In the genomic region with DNA sequence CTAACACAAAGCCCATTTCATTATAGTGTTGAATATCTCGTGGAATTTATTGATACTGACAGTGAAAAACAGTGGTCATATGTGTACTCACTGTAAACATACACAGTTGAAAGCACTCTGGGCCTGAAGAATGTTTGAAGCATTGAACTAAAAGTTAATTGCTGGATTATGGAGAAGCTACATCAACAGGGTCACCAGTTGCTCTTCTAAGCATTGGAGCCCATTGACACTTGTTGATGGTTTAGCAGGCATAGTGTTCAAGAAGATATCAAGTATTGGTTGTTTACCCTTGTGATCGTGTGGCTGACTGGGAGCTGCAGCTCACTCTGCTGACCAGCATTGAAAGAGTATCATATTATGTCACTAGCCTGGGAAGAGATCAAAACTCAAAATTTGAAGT, we compare ENCODE assay signal across 34 cellular contexts. TPM values are rescaled to one million over a fixed set of nuclear protein-coding genes. Genes with fewer than 3 reads are reported as not detected.
DNase-seq lines count a peak whose midpoint lies in the region; ATAC-seq, FAIRE-seq and TF ChIP-seq lines count a peak whose summit lies in the region.
"Had no signal": no experiment of that assay in that cellular context is flagged by ENCODE, and none has a peak within 500 bp of the region (broad histone marks: within the 10 kb centered on the region; RNA-seq: fewer than 3 reads in every experiment).

No MANE protein-coding gene starts in this region.

- H3K9ac ChIP-seq in GM12878 (ENCODE audit: control insufficient read depth, insufficient read depth, low read length) (no peak overlapping the region), K562 (ENCODE audit: insufficient read depth in 1 of 2, low read depth in 2 of 2, low read length in 2 of 2) (no peak overlapping the region)
- H3K9ac ChIP-seq: BLaER1; BLaER1 treated with 17β-estradiol and CSF1 and Interleukin-3, amounts not matched to agents 10 nM and 100 nM had no signal

- POLR2A ChIA-PET in HEK293 (lab: Yijun Ruan, JAX) (interaction anchor here (0.6 kb wide), 1 partner anchor 34 kb away, joined by 4 read pairs; no protein-coding TSS in a partner anchor), GM12878 (lab: Charles Lee) (interaction anchor here (1.4 kb wide), 1 partner anchor 10 kb away, joined by 5 read pairs; a partner anchor contains a TSS), K562 (lab: Yijun Ruan, JAX) (interaction anchor here (0.6 to 1.8 kb wide), 4 partner anchors 9 to 1120 kb away, joined by 3 to 5 read pairs (median 3); no protein-coding TSS in a partner anchor)

- H3K79me2 ChIP-seq in GM12878 (ENCODE audit: control insufficient read depth, insufficient read depth, low read length) (peaks cover 2% of the 10 kb centered on the region), K562 (ENCODE audit: control insufficient read depth, insufficient read depth, low read length) (peaks cover 89% of the 10 kb centered on the region)

- no peak overlapping the region for H3K4me3 ChIP-seq in HEK293 (ENCODE audit: low read depth, low read length)
- H3K4me3 ChIP-seq in GM12878: no peak overlapping the region
- H3K4me3 ChIP-seq in K562: no peak overlapping the region
- H3K4me3 ChIP-seq in adrenal gland: no peak overlapping the region
- H3K4me3 ChIP-seq: A549; BLaER1; BLaER1 treated with 17β-estradiol and CSF1 and Interleukin-3, amounts not matched to agents 10 nM and 100 nM had no signal

- H3K4me2 ChIP-seq in GM12878 (ENCODE audit: control insufficient read depth, insufficient read depth) (no peak overlapping the region), K562 (ENCODE audit: insufficient read depth, low read length) (no peak overlapping the region)
- H3K4me2 ChIP-seq: A549; BLaER1; BLaER1 treated with 17β-estradiol and CSF1 and Interleukin-3, amounts not matched to agents 10 nM and 100 nM had no signal

- no peaks in the 10 kb centered on the region for H3K9me1 ChIP-seq in K562 (ENCODE audit: control insufficient read depth, insufficient read depth, low read length)

- SMC1A ChIA-PET in GM12878 (lab: Charles Lee; ENCODE audit: uncharacterized antibody, unreplicated experiment): interaction anchor here (0.6 kb wide), 1 partner anchor 101 kb away, joined by 3 read pairs; no protein-coding TSS in a partner anchor

- intact Hi-C loops in GM12878 (cut with micrococcal nuclease; ENCODE audit: unreplicated experiment) (no loop called here), K562 (cut with micrococcal nuclease) (no loop called here), adrenal gland (cut with DNase I) (no loop called here)

- WGBS in GM12878 (ENCODE audit: insufficient coverage, insufficient replicate concordance, low lambda C conversion rate, missing lambda C conversion rate): 96% methylated on average over 2 of the region's 2 CpGs
- WGBS in K562 (ENCODE audit: insufficient coverage, low coverage, missing lambda C conversion rate): 73% methylated on average over 2 of the region's 2 CpGs
- 62 to 88% (median 83%) methylated on average over 1 to 2 of the region's 2 CpGs for WGBS in adrenal gland, 4 donors

- BruUV-seq in GM12878 (replicated peaks; lab: Mats Ljungman, UMichigan) (no TSS peak), K562 (replicated peaks; lab: Mats Ljungman, UMichigan) (no TSS peak)

- TF ChIP-seq POLR2A in GM12878 (IDR thresholded peaks at IDR 0.05; ENCODE audit: low read depth, low read length) (no peak), K562 (conservative IDR thresholded peaks at IDR 0.05) (no peak), adrenal gland (IDR thresholded peaks at IDR 0.05) (no peak)

- no peak for FAIRE-seq in GM12878 (lab: Jason Lieb, UNC)
- FAIRE-seq in K562 (lab: Jason Lieb, UNC): no peak
- FAIRE-seq: A204.1, A549, D721Med had no signal

- peak; percentile 16 for ATAC-seq in GM12878
- peak; percentile 44 for ATAC-seq in K562
- ATAC-seq in HG03442 (IDR thresholded peaks at IDR 0.05; ENCODE audit: unreplicated experiment): no peak
- ATAC-seq: A549; CD8-positive, alpha-beta T cell had no signal

- CTCF ChIA-PET in HEK293 (lab: Yijun Ruan, JAX) (no interaction called here), GM12878 (lab: Yijun Ruan, JAX) (no interaction called here), K562 (lab: Yijun Ruan, JAX; ENCODE audit: low intra/inter-chr PET ratio) (no interaction called here)

- TF ChIP-seq EP300 in GM12878 (IDR thresholded peaks at IDR 0.05; ENCODE audit: borderline replicate concordance in 1 of 2, control insufficient read depth in 1 of 2, low read depth in 2 of 2, low read length in 2 of 2) (no peak), K562 (IDR thresholded peaks at IDR 0.05; ENCODE audit: low read length) (no peak)

- in situ Hi-C loops in GM12878 (cut with MboI): no loop called here
- in situ Hi-C loops in K562 (cut with MboI): no loop called here

- TF ChIP-seq RAD21 in GM12878 (IDR thresholded peaks at IDR 0.05; ENCODE audit: insufficient read depth, low read depth, low read length) (no peak), K562 (CRISPR knock-in tag; conservative IDR thresholded peaks at IDR 0.05 in 1 of 2, IDR thresholded peaks at IDR 0.05 in 1 of 2) (no peak)

- H4K20me1 ChIP-seq in GM12878 (ENCODE audit: control insufficient read depth, insufficient read depth) (no peaks in the 10 kb centered on the region), K562 (replicated peaks; ENCODE audit: control insufficient read depth, insufficient read depth, low read length) (0 out of 2 replicates have a peak, but pooled peaks cover 4% of the 10 kb centered on the region)
- H4K20me1 ChIP-seq: BLaER1; BLaER1 treated with 17β-estradiol and CSF1 and Interleukin-3, amounts not matched to agents 10 nM and 100 nM had no signal

- H3K27ac ChIP-seq in HEK293 (ENCODE audit: extremely low read depth, low read depth, low read length): no peak overlapping the region
- H3K27ac ChIP-seq in GM12878 (ENCODE audit: control insufficient read depth, insufficient read depth): no peak overlapping the region
- H3K27ac ChIP-seq in K562 (ENCODE audit: extremely low read depth, low read depth, low read length): no peak overlapping the region
- H3K27ac ChIP-seq in adrenal gland: no peak overlapping the region
- H3K27ac ChIP-seq: 22Rv1; A549; BLaER1; BLaER1 treated with 17β-estradiol and CSF1 and Interleukin-3, amounts not matched to agents 10 nM and 100 nM; C4-2B had no signal

- RAD21 ChIA-PET in GM12878 (lab: Charles Lee; ENCODE audit: unreplicated experiment): interaction anchor here (1.2 kb wide), 1 partner anchor 10 kb away, joined by 4 read pairs; a partner anchor contains a TSS

- no peaks in the 10 kb centered on the region for H3K9me3 ChIP-seq in HEK293 (ENCODE audit: control insufficient read depth, insufficient read depth, low read depth, low read length)
- H3K9me3 ChIP-seq in GM12878 (replicated peaks; ENCODE audit: control insufficient read depth, insufficient read depth, low read length): no peaks in the 10 kb centered on the region
- H3K9me3 ChIP-seq in K562 (replicated peaks; ENCODE audit: control insufficient read depth, insufficient read depth, low read depth, low read length): no peaks in the 10 kb centered on the region
- no peaks in the 10 kb centered on the region for H3K9me3 ChIP-seq in adrenal gland (replicated peaks in 1 of 3)
- H3K9me3 ChIP-seq: A549; BE2C; BLaER1; BLaER1 treated with 17β-estradiol and CSF1 and Interleukin-3, amounts not matched to agents 10 nM and 100 nM; Caco-2 had no signal

- DNase-seq in GM12878 (ENCODE audit: low read depth, low spot score) (no peak), K562 (ENCODE audit: extremely low read depth in 1 of 4, low spot score in 3 of 4) (no peak), NOMO-1 treated with dmso at 0.1 percent for 144 hours (lab: John Stamatoyannopoulos, UW; ENCODE audit: unreplicated experiment) (no peak), adrenal gland (no peak)
- DNase-seq: 8988T; ACHN; AML-193; BE2C; C1 segment of cervical spinal cord; Caco-2; Calu3; CD4-positive, alpha-beta memory T cell; CD4-positive, alpha-beta T cell; CD4-positive, CD25-positive, alpha-beta regulatory T cell; CD8-positive, alpha-beta memory T cell; CD8-positive, alpha-beta T cell; COR-L47; DMS 273 treated with DMSO at 0.1 percent for 48 hours; DMS153; DMS53; DMS79; DMS79 treated with DMSO at 0.1 percent for 48 hours; DND-41; EL had no signal

- H2AFZ ChIP-seq in GM12878 (ENCODE audit: control insufficient read depth, low read depth, low read length): no peak overlapping the region
- H2AFZ ChIP-seq in K562 (ENCODE audit: low read depth, low read length): no peak overlapping the region

- no peak for TF ChIP-seq CTCF in HEK293 (tag by site-specific recombination; IDR thresholded peaks at IDR 0.05)
- no peak for TF ChIP-seq CTCF in GM12878 (IDR thresholded peaks at IDR 0.05 in 2 of 3, conservative IDR thresholded peaks at IDR 0.05 in 1 of 3; ENCODE audit: control insufficient read depth in 2 of 3, extremely low read depth in 1 of 3, insufficient read depth in 1 of 3, low read depth in 3 of 3, low read length in 3 of 3)
- TF ChIP-seq CTCF in K562 (IDR thresholded peaks at IDR 0.05 in 2 of 3, conservative IDR thresholded peaks at IDR 0.05 in 1 of 3; ENCODE audit: insufficient read depth in 2 of 3, low read depth in 1 of 3, low read length in 3 of 3): no peak
- TF ChIP-seq CTCF in adrenal gland (IDR thresholded peaks at IDR 0.05): no peak

- H3K27me3 ChIP-seq in GM12878 (replicated peaks in 1 of 2; ENCODE audit: control insufficient read depth in 2 of 2, insufficient read depth in 2 of 2, low read length in 1 of 2) (no peaks in the 10 kb centered on the region), K562 (ENCODE audit: control insufficient read depth in 2 of 2, insufficient read depth in 2 of 2, low read length in 2 of 2) (no peaks in the 10 kb centered on the region), adrenal gland (no peaks in the 10 kb centered on the region)
- H3K27me3 ChIP-seq: BE2C; BLaER1; BLaER1 treated with 17β-estradiol and CSF1 and Interleukin-3, amounts not matched to agents 10 nM and 100 nM had no signal

- H3K4me1 ChIP-seq in HEK293 (ENCODE audit: control insufficient read depth, insufficient read depth, low read length) (no peaks in the 10 kb centered on the region), GM12878 (ENCODE audit: control insufficient read depth, insufficient read depth, low read length) (no peaks in the 10 kb centered on the region), K562 (replicated peaks in 1 of 2; ENCODE audit: control insufficient read depth in 2 of 2, insufficient read depth in 2 of 2, low read length in 2 of 2) (peaks cover 7 to 8% of the 10 kb centered on the region in 2 experiments; a peak in 1 of 5 replicates), adrenal gland (replicated peaks in 1 of 2) (no peaks in the 10 kb centered on the region)
- H3K4me1 ChIP-seq: A549; BE2C; BLaER1; BLaER1 treated with 17β-estradiol and CSF1 and Interleukin-3, amounts not matched to agents 10 nM and 100 nM; Caco-2 had no signal

- H3K36me3 ChIP-seq in HEK293 (ENCODE audit: control insufficient read depth in 2 of 2, insufficient read depth in 1 of 2, low read length in 2 of 2): peaks cover 11 to 33% of the 10 kb centered on the region in 2 experiments; a peak in 2 of 3 replicates
- H3K36me3 ChIP-seq in GM12878 (ENCODE audit: control insufficient read depth in 2 of 2, insufficient read depth in 2 of 2, low read length in 1 of 2): no peaks in the 10 kb centered on the region; a peak in 2 of 4 replicates
- peaks cover 44% of the 10 kb centered on the region for H3K36me3 ChIP-seq in K562 (ENCODE audit: control insufficient read depth, insufficient read depth, low read length)
- H3K36me3 ChIP-seq in adrenal gland (replicated peaks in 1 of 2): no peaks in the 10 kb centered on the region
- H3K36me3 ChIP-seq: BE2C; BLaER1; BLaER1 treated with 17β-estradiol and CSF1 and Interleukin-3, amounts not matched to agents 10 nM and 100 nM had no signal

RNA-seq across cellular contexts. Expression of a gene that starts 10.3 kb away (rescaled TPM):
- 31.5 TPM in 2 replicates for total RNA-seq in GM12878 (2013; cell fraction: nucleolus; rRNA removed)
- 0.96 and 0.98 TPM in 2 replicates for total RNA-seq in GM12878 (2014; rRNA removed)
- 0.98 and 1.1 TPM in 2 replicates for total RNA-seq in GM12878 (2014; rRNA removed; fragmentation: Illumina TruSeq; extraction: Trizol)
- total RNA-seq in GM12878 (2021): 0.74 and 0.87 TPM in 2 replicates
- 0.87 TPM for polyA plus RNA-seq in GM12878 (2011; ENCODE audit: low read depth)
- polyA plus RNA-seq in GM12878 (2011; rRNA removed): 6.4 and 7.2 TPM in 2 replicates
- 3.9 and 4.1 TPM in 2 replicates for polyA plus RNA-seq in GM12878 (2011; cell fraction: cytosol; rRNA removed)
- 12.4 and 13.6 TPM in 2 replicates for polyA plus RNA-seq in GM12878 (2011; cell fraction: nucleus; rRNA removed)
- polyA plus RNA-seq in GM12878 (2012): 0.93 and 1.0 TPM in 2 replicates
- polyA plus RNA-seq in GM12878 (2014; fragmentation: Illumina TruSeq; extraction: Trizol): 0.51 and 0.68 TPM in 2 replicates
- under 1 TPM; 0.22 to 0.26 TPM for polyA plus RNA-seq in GM12878 (2014; fragmentation: Nextera tagmentation; extraction: Ambion mirVana)
- 0.65 and 0.68 TPM in 2 replicates for polyA plus RNA-seq in GM12878 (2014; rRNA removed)
- under 1 TPM; 0.25 to 0.48 TPM for polyA plus RNA-seq in GM12878 (2016; fragmentation: Nextera tagmentation; extraction: Ambion mirVana)
- polyA minus RNA-seq in GM12878 (2011; rRNA and poly(A)+ RNA removed): 15.5 and 17.0 TPM in 2 replicates
- 5.6 and 6.8 TPM in 2 replicates for polyA minus RNA-seq in GM12878 (2011; cell fraction: cytosol; rRNA and poly(A)+ RNA removed)
- polyA minus RNA-seq in GM12878 (2011; cell fraction: nucleus; rRNA and poly(A)+ RNA removed): 11.7 and 16.8 TPM in 2 replicates
- total RNA-seq in K562 (2011; cell fraction: chromatin; rRNA removed; ENCODE audit: low replicate concordance): 80.8 and 104 TPM in 2 replicates
- total RNA-seq in K562 (2011; cell fraction: nucleolus; rRNA removed): 43.0 and 46.7 TPM in 2 replicates
- total RNA-seq in K562 (2011; cell fraction: nucleoplasm; rRNA removed): 58.7 and 68.0 TPM in 2 replicates
- total RNA-seq in K562 (2014; rRNA removed): 11.9 and 15.1 TPM in 2 replicates
- total RNA-seq in K562 (2014; rRNA removed; fragmentation: Illumina TruSeq; extraction: Trizol): 21.9 and 23.8 TPM in 2 replicates
- total RNA-seq in K562 (2015; rRNA removed; fragmentation: Illumina TruSeq; extraction: Trizol): 19.4 and 20.0 TPM in 2 replicates
- total RNA-seq in K562 (2021): 18.7 and 19.6 TPM in 2 replicates
- polyA plus RNA-seq in K562 (2011; rRNA removed): 16.0 and 17.5 TPM in 2 replicates
- 5.6 and 7.8 TPM in 2 replicates for polyA plus RNA-seq in K562 (2011; cell fraction: cytosol; rRNA removed)
- polyA plus RNA-seq in K562 (2011; cell fraction: nucleus; rRNA removed): 40.2 and 44.9 TPM in 2 replicates
- 6.0 and 8.1 TPM in 2 replicates for polyA plus RNA-seq in K562 (2012)
- 12.2 and 13.5 TPM in 2 replicates for polyA plus RNA-seq in K562 (2014; fragmentation: Illumina TruSeq; extraction: Trizol)
- polyA plus RNA-seq in K562 (2014; fragmentation: Nextera tagmentation; extraction: Ambion mirVana): 1 to 10 TPM; 4.5 to 4.6 TPM
- 13.9 and 14.0 TPM in 2 replicates for polyA plus RNA-seq in K562 (2014; rRNA removed)
- polyA minus RNA-seq in K562 (2011; rRNA and poly(A)+ RNA removed): 32.6 and 34.6 TPM in 2 replicates
- polyA minus RNA-seq in K562 (2011; cell fraction: cytosol; rRNA and poly(A)+ RNA removed): 11.2 and 12.4 TPM in 2 replicates
- 31.5 and 47.0 TPM in 2 replicates for polyA minus RNA-seq in K562 (2011; cell fraction: nucleus; rRNA and poly(A)+ RNA removed)
- total RNA-seq in adrenal gland: under 1 TPM in 2 of 8 donors, not detected in 6; 0.07 TPM
- polyA plus RNA-seq in adrenal gland: not detected
- total RNA-seq: Calu3; CD4-positive, alpha-beta memory T cell had no signal
- polyA plus RNA-seq: CD14-positive monocyte; CD4-positive, CD25-positive, alpha-beta regulatory T cell; CD8-positive, alpha-beta memory T cell had no signal
